Comparison of ENCODE assay signal across 34 cellular contexts in the genomic region with DNA sequence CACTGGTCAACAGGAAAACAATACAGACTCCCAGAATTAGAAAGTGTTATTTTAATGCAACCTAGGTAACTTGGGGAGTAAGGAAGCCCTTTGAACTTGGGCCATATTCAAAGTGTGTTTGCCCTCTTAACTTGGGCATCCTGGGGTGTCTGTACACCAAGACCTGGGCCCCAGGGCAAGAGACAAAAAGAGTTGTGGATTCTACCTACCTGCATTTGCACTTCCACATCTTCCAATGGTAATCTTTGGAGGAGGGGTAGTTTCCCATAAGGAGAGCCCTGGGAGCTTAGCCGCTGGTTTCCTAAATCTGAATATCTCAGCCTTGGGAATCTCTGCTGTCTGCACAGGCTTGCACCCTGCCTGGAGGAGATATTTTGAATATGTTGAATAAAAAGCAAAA. TPM values are rescaled to one million over a fixed set of nuclear protein-coding genes. Genes with fewer than 3 reads are reported as not detected.
"Had no signal": no experiment of that assay in that cellular context is flagged by ENCODE, and none has a peak within 500 bp of the region (broad histone marks: within the 10 kb centered on the region; RNA-seq: fewer than 3 reads in every experiment).

No MANE protein-coding gene starts in this region.

- H3K9me3 ChIP-seq: ascending aorta, Peyer's patch, SJSA1, SK-N-SH had no signal

- H3K4me1 Mint-ChIP-seq: central memory CD8-positive, alpha-beta T cell had no signal

- H3K9me3 Mint-ChIP-seq: activated CD4-positive, alpha-beta T cell treated with anti-CD3 and anti-CD28 coated beads, Interleukin-2, amount 10 ng/mL, durations not matched to agents 7 days and 5 days; activated naive CD4-positive, alpha-beta T cell treated with anti-CD3 and anti-CD28 coated beads, Interleukin-2, amount 50 U/mL, for 24 hours; activated naive CD8-positive, alpha-beta T cell treated with anti-CD3 and anti-CD28 coated beads, Interleukin-2, amount 10 ng/mL, durations not matched to agents 7 days and 5 days; activated T-cell treated with anti-CD3 and anti-CD28 coated beads, Interleukin-2, amount 50 U/mL, for 24 hours; activated T-helper 2 cell treated with anti-CD3 and anti-CD28 coated beads, Interferon-gamma antibody, Interleukin-2, Interleukin-4, amounts not matched to agents 10 μg/mL and 5 μg/mL and 100 μg/mL, durations not matched to agents 14 hours and 24 hours and 36 hours; central memory CD8-positive, alpha-beta T cell; T-helper 1 cell treated with Interleukin-12 subunit alpha and Interleukin-12 subunit beta and Interleukin-4 antibody, amounts not matched to agents 30 μg/mL and 1 μg/mL, for 36 hours; T-helper 2 cell treated with Interferon-gamma antibody and Interleukin-4, amounts not matched to agents 5 μg/mL and 100 μg/mL, for 36 hours had no signal

- DNase-seq: activated CD4-positive, alpha-beta T cell treated with anti-CD3 and anti-CD28 coated beads for 36 hours; activated CD4-positive, alpha-beta T cell treated with anti-CD3 and anti-CD28 coated beads, Interleukin-2, amount 10 ng/mL, durations not matched to agents 7 days and 5 days; activated CD4-positive, alpha-beta T cell treated with anti-CD3 and anti-CD28 coated beads, Interleukin-2, amount 50 U/mL, for 48 hours; activated CD8-positive, alpha-beta T cell treated with anti-CD3 and anti-CD28 coated beads, Interleukin-2, amount 10 ng/mL, durations not matched to agents 7 days and 5 days; activated gamma-delta T cell; activated naive CD4-positive, alpha-beta T cell treated with Interleukin-2 at 50 U/mL for 16 hours; activated naive CD8-positive, alpha-beta T cell treated with anti-CD3 and anti-CD28 coated beads, Interleukin-2, amount 10 ng/mL, durations not matched to agents 7 days and 5 days; activated T-cell treated with anti-CD3 and anti-CD28 coated beads, Interleukin-2, amount 50 U/mL, for 24 hours; amygdala; NCI-H1105; NCI-H1417 treated with DMSO at 0.1 percent for 48 hours; NCI-H1694; NCI-H1930; NCI-H2081 treated with DMSO at 0.1 percent for 48 hours; NCI-H345; NCI-H524 treated with DMSO at 0.1 percent for 48 hours; PC-3; Peyer's patch; RPMI8226; SHP77 treated with DMSO at 0.1 percent for 48 hours; SK-N-SH had no signal

- H3K4me1 ChIP-seq: ascending aorta, Peyer's patch, SJSA1 had no signal

- H3K4me3 ChIP-seq: ascending aorta, cardiac muscle cell, Peyer's patch, SJSA1 had no signal

- H3K27me3 Mint-ChIP-seq: activated CD4-positive, alpha-beta T cell treated with anti-CD3 and anti-CD28 coated beads for 36 hours; activated naive CD4-positive, alpha-beta T cell treated with anti-CD3 and anti-CD28 coated beads, Interleukin-2, amount 50 U/mL, for 24 hours; activated T-cell treated with anti-CD3 and anti-CD28 coated beads, Interleukin-2, amount 50 U/mL, for 24 hours had no signal

- ATAC-seq: activated CD4-positive, alpha-beta T cell treated with anti-CD3 and anti-CD28 coated beads for 36 hours; activated CD4-positive, CD25-positive, alpha-beta regulatory T cell treated with anti-CD3 and anti-CD28 coated beads, Interleukin-2, amount 50 U/mL, for 24 hours; activated CD8-positive, alpha-beta T cell treated with anti-CD3 and anti-CD28 coated beads, Interleukin-2, amount 10 ng/mL, durations not matched to agents 7 days and 5 days; PC-3 had no signal

- H3K9ac ChIP-seq: SK-N-SH had no signal

- H3K27me3 ChIP-seq: ascending aorta, cardiac muscle cell, Peyer's patch had no signal

- H3K36me3 ChIP-seq: ascending aorta, cardiac muscle cell, Peyer's patch, SJSA1 had no signal

- FAIRE-seq: TTC549 had no signal

- H3K27ac Mint-ChIP-seq: activated CD4-positive, alpha-beta T cell treated with anti-CD3 and anti-CD28 coated beads for 36 hours; activated CD4-positive, alpha-beta T cell treated with anti-CD3 and anti-CD28 coated beads, Interleukin-2, amount 10 ng/mL, durations not matched to agents 7 days and 5 days; activated CD8-positive, alpha-beta T cell treated with anti-CD3 and anti-CD28 coated beads, Interleukin-2, amount 10 ng/mL, durations not matched to agents 7 days and 5 days; activated naive CD8-positive, alpha-beta T cell treated with anti-CD3 and anti-CD28 coated beads, Interleukin-2, amount 10 ng/mL, durations not matched to agents 7 days and 5 days; activated T-cell treated with anti-CD3 and anti-CD28 coated beads, Interleukin-2, amount 50 U/mL, for 24 hours; activated T-helper 2 cell treated with anti-CD3 and anti-CD28 coated beads, Interferon-gamma antibody, Interleukin-2, Interleukin-4, amounts not matched to agents 10 μg/mL and 5 μg/mL and 100 μg/mL, durations not matched to agents 14 hours and 24 hours and 36 hours; T-helper 1 cell treated with Interleukin-12 subunit alpha and Interleukin-12 subunit beta and Interleukin-4 antibody, amounts not matched to agents 30 μg/mL and 1 μg/mL, for 36 hours; T-helper 2 cell treated with Interferon-gamma antibody and Interleukin-4, amounts not matched to agents 5 μg/mL and 100 μg/mL, for 36 hours had no signal

- H3K36me3 Mint-ChIP-seq: activated naive CD4-positive, alpha-beta T cell treated with anti-CD3 and anti-CD28 coated beads, Interleukin-2, amount 50 U/mL, for 24 hours; activated naive CD8-positive, alpha-beta T cell treated with anti-CD3 and anti-CD28 coated beads, Interleukin-2, amount 10 ng/mL, durations not matched to agents 7 days and 5 days had no signal

- H3K4me3 Mint-ChIP-seq: activated CD4-positive, alpha-beta T cell treated with anti-CD3 and anti-CD28 coated beads for 36 hours; activated CD4-positive, alpha-beta T cell treated with anti-CD3 and anti-CD28 coated beads, Interleukin-2, amount 10 ng/mL, durations not matched to agents 7 days and 5 days; activated CD8-positive, alpha-beta T cell treated with anti-CD3 and anti-CD28 coated beads, Interleukin-2, amount 10 ng/mL, durations not matched to agents 7 days and 5 days; activated naive CD4-positive, alpha-beta T cell treated with anti-CD3 and anti-CD28 coated beads, Interleukin-2, amount 50 U/mL, for 24 hours; activated naive CD8-positive, alpha-beta T cell treated with anti-CD3 and anti-CD28 coated beads, Interleukin-2, amount 10 ng/mL, durations not matched to agents 7 days and 5 days; activated T-cell treated with anti-CD3 and anti-CD28 coated beads, Interleukin-2, amount 50 U/mL, for 24 hours; central memory CD8-positive, alpha-beta T cell; T-helper 1 cell treated with Interleukin-12 subunit alpha and Interleukin-12 subunit beta and Interleukin-4 antibody, amounts not matched to agents 30 μg/mL and 1 μg/mL, for 36 hours; T-helper 2 cell treated with Interferon-gamma antibody and Interleukin-4, amounts not matched to agents 5 μg/mL and 100 μg/mL, for 36 hours had no signal

- H3K27ac ChIP-seq: ascending aorta, cardiac muscle cell, Peyer's patch, SJSA1 had no signal

RNA-seq across cellular contexts. Expression of a gene that starts 8.5 kb away (rescaled TPM):
- total RNA-seq: activated CD4-positive, alpha-beta T cell treated with anti-CD3 and anti-CD28 coated beads for 36 hours; activated CD4-positive, alpha-beta T cell treated with anti-CD3 and anti-CD28 coated beads, Interleukin-2, amount 10 ng/mL, durations not matched to agents 7 days and 5 days; activated CD8-positive, alpha-beta T cell treated with anti-CD3 and anti-CD28 coated beads, Interleukin-2, amount 10 ng/mL, durations not matched to agents 7 days and 5 days; activated naive CD8-positive, alpha-beta T cell treated with anti-CD3 and anti-CD28 coated beads, Interleukin-2, amount 10 ng/mL, durations not matched to agents 7 days and 5 days; activated T-helper 2 cell treated with anti-CD3 and anti-CD28 coated beads, Interferon-gamma antibody, Interleukin-2, Interleukin-4, amounts not matched to agents 10 μg/mL and 5 μg/mL and 100 μg/mL, durations not matched to agents 14 hours and 24 hours and 36 hours; ascending aorta; cardiac muscle cell; MCF 10A; NCI-H460; PC-3; Peyer's patch; SJSA1 had no signal
- polyA plus RNA-seq: adipose tissue, cardiac muscle cell, SK-N-SH had no signal

RNA-seq across cellular contexts. Expression of a gene that starts 46.9 kb away (rescaled TPM):
- total RNA-seq: activated CD4-positive, alpha-beta T cell treated with anti-CD3 and anti-CD28 coated beads for 36 hours; activated CD4-positive, alpha-beta T cell treated with anti-CD3 and anti-CD28 coated beads, Interleukin-2, amount 10 ng/mL, durations not matched to agents 7 days and 5 days; activated CD8-positive, alpha-beta T cell treated with anti-CD3 and anti-CD28 coated beads, Interleukin-2, amount 10 ng/mL, durations not matched to agents 7 days and 5 days; activated naive CD8-positive, alpha-beta T cell treated with anti-CD3 and anti-CD28 coated beads, Interleukin-2, amount 10 ng/mL, durations not matched to agents 7 days and 5 days; activated T-helper 2 cell treated with anti-CD3 and anti-CD28 coated beads, Interferon-gamma antibody, Interleukin-2, Interleukin-4, amounts not matched to agents 10 μg/mL and 5 μg/mL and 100 μg/mL, durations not matched to agents 14 hours and 24 hours and 36 hours; ascending aorta; MCF 10A; SJSA1 had no signal
